In the genomic region with DNA sequence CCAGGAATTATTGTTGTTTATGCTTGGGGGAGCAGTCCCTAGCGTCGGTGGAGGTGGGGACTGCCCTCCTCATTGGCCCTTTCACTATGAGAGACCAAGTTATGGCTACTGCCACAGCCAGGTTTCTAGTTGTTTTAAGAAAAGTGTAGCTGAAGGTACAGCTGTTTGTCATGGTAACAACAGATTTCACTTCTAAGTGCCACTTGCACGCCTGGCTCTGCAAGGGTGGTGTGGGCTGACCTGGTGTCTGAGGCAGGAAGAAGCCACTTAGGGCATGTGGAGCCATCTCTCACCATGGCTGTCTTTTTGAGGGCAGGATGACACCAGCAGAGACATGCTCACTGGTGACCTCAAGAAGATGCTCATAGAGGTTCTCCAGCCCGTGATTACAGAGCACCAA, we compare ENCODE assay signal across 23 cellular contexts. TPM values are rescaled to one million over a fixed set of nuclear protein-coding genes. Genes with fewer than 3 reads are reported as not detected.
"Had no signal": no experiment of that assay in that cellular context is flagged by ENCODE, and none has a peak within 500 bp of the region (broad histone marks: within the 10 kb centered on the region; RNA-seq: fewer than 3 reads in every experiment).

No MANE protein-coding gene starts in this region.

- H3K27ac ChIP-seq: breast epithelium, gastroesophageal sphincter, heart left ventricle, parathyroid adenoma, right lobe of liver, stomach, VCaP had no signal

- H3K4me1 ChIP-seq: breast epithelium, gastroesophageal sphincter, parathyroid adenoma, right lobe of liver, stomach had no signal

- H3K36me3 ChIP-seq: breast epithelium, gastroesophageal sphincter, heart left ventricle, right lobe of liver, stomach had no signal

- ATAC-seq: esophagus mucosa; gastroesophageal sphincter; heart left ventricle; left lobe of liver; natural killer cell treated with Interleukin-12 subunit alpha and Interleukin-12 subunit beta and Interleukin-15 and Interleukin-18, amount 100 ng/mL, for 72 hours; right lobe of liver had no signal

- H3K9me3 ChIP-seq: breast epithelium, gastroesophageal sphincter, heart left ventricle, right lobe of liver, stomach had no signal

- H2AFZ ChIP-seq: parathyroid adenoma had no signal

- H3K4me3 ChIP-seq: breast epithelium, gastroesophageal sphincter, heart left ventricle, lung, right lobe of liver, stomach had no signal

- H3K79me2 ChIP-seq: parathyroid adenoma had no signal

- H3K9ac ChIP-seq: parathyroid adenoma had no signal

- FAIRE-seq: astrocyte, kidney, small intestine had no signal

- H3K27me3 ChIP-seq: breast epithelium, gastroesophageal sphincter, heart left ventricle, right lobe of liver, stomach had no signal

- DNase-seq: activated CD4-positive, alpha-beta T cell treated with anti-CD3 and anti-CD28 coated beads, Interleukin-2, amount 50 U/mL, for 1 hour; activated CD4-positive, CD25-positive, alpha-beta regulatory T cell treated with anti-CD3 and anti-CD28 coated beads, Interleukin-2, amount 50 U/mL, for 72 hours; activated gamma-delta T cell; cortex of kidney; heart left ventricle; kidney; right lobe of liver; small intestine; stimulated activated CD4-positive, alpha-beta T cell treated with anti-CD3 and anti-CD28 coated beads, Interleukin-15, amount 100 ng/mL, for 24 hours; stimulated activated CD4-positive, alpha-beta T cell treated with anti-CD3 and anti-CD28 coated beads, Interleukin-2, amount 100 ng/mL, for 48 hours; stomach; trophoblast cell had no signal

RNA-seq across cellular contexts. Expression of gene MPEG1, which starts 46.3 kb away (rescaled TPM):
- total RNA-seq: activated CD8-positive, alpha-beta memory T cell treated with anti-CD3 and anti-CD28 coated beads for 36 hours; astrocyte; mesothelial cell of epicardium had no signal
